ENCODE assay signal across 16 cellular contexts in the genomic region with DNA sequence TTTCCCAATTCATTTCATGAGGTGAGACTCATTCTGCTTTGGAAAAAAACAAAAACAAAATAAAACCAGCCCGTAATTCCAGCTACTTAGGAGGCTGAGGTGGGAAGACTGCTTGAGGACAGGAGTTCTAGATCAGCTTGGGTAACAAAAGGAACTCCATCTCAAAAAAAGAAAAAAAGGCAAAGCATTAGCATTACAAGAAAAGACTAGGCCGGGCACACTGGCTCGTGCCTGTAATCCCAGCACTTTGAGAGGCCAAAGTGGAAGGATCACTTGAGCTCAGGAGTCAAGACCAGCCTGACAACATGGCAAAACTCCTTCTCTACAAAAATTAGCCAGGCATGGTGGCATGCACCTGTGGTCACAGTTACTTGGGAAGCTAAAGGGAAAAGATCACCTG.
"Had no signal": no experiment of that assay in that cellular context is flagged by ENCODE, and none has a peak within 500 bp of the region (broad histone marks: within the 10 kb centered on the region; RNA-seq: fewer than 3 reads in every experiment).

No MANE protein-coding gene starts in this region.

- H3K27me3 ChIP-seq: SJSA1, tibial artery had no signal

- H3K4me1 ChIP-seq: SJSA1, tibial artery had no signal

- H3K4me3 ChIP-seq: left ventricle myocardium inferior, SJSA1, tibial artery had no signal

- H3K27ac ChIP-seq: left ventricle myocardium inferior, SJSA1, tibial artery, VCaP had no signal

- H3K9me3 ChIP-seq: left ventricle myocardium inferior, SJSA1, tibial artery had no signal

- FAIRE-seq: bronchial epithelial cell, kidney, small intestine had no signal

- DNase-seq: activated CD4-positive, alpha-beta T cell treated with anti-CD3 and anti-CD28 coated beads for 4 hours; activated CD8-positive, alpha-beta memory T cell treated with anti-CD3 and anti-CD28 coated beads for 24 hours; activated gamma-delta T cell; aorta; foreskin melanocyte; head of caudate nucleus; kidney; left ventricle myocardium inferior; mesendoderm; right cardiac atrium; SW 1271; tibial artery had no signal
